Comparison of ENCODE assay signal across 16 cellular contexts in genomic region chr3:98532709-98533571, GRCh38. TPM values are rescaled to one million over a fixed set of nuclear protein-coding genes. Genes with fewer than 3 reads are reported as not detected.
DNase-seq lines count a peak whose midpoint lies in the region; ATAC-seq, FAIRE-seq and TF ChIP-seq lines count a peak whose summit lies in the region.
"Had no signal": no experiment of that assay in that cellular context is flagged by ENCODE, and none has a peak within 500 bp of the region (broad histone marks: within the 10 kb centered on the region; RNA-seq: fewer than 3 reads in every experiment).

No MANE protein-coding gene starts in this region.

- no peaks in the 10 kb centered on the region for H3K4me1 Mint-ChIP-seq in CD4-positive, alpha-beta T cell (ENCODE audit: low read depth)
- peaks cover 2 to 7% of the 10 kb centered on the region in 2 donors for H3K4me1 Mint-ChIP-seq in effector memory CD8-positive, alpha-beta T cell (ENCODE audit: low read depth in 2 of 2)

- peak overlapping the region; percentile 30 for H3K4me3 Mint-ChIP-seq in CD4-positive, alpha-beta T cell
- peak overlapping the region; percentile 14 to 41 for H3K4me3 Mint-ChIP-seq in effector memory CD8-positive, alpha-beta T cell

- H3F3A ChIP-seq in SU-DHL-6 (ENCODE audit: insufficient read depth): peaks cover 47% of the 10 kb centered on the region

- no peak overlapping the region for H3K27ac ChIP-seq in CD4-positive, alpha-beta T cell (ENCODE audit: low read depth, low read length)
- H3K27ac ChIP-seq in SU-DHL-6 (ENCODE audit: low read depth, low read length) (peak overlapping the region; percentile 97), lower lobe of right lung (no peak overlapping the region)
- H3K27ac ChIP-seq: epithelial cell of prostate, pancreas, SJCRH30, testis had no signal

- H3K9ac ChIP-seq in SU-DHL-6 (ENCODE audit: low read length): peak overlapping the region; percentile 61

- H3K9me3 ChIP-seq in CD4-positive, alpha-beta T cell (ENCODE audit: control insufficient read depth, low read length): no peaks in the 10 kb centered on the region
- H3K9me3 ChIP-seq in SU-DHL-6 (ENCODE audit: insufficient read depth, low read length) (no peaks in the 10 kb centered on the region), lower lobe of right lung (no peaks in the 10 kb centered on the region)
- H3K9me3 ChIP-seq: pancreas, SJCRH30, testis had no signal

- no peaks in the 10 kb centered on the region for H3K27me3 ChIP-seq in CD4-positive, alpha-beta T cell (ENCODE audit: control insufficient read depth, insufficient read depth, low read length)
- H3K27me3 ChIP-seq in SU-DHL-6 (ENCODE audit: low read length) (no peaks in the 10 kb centered on the region), lower lobe of right lung (ENCODE audit: low read depth) (no peaks in the 10 kb centered on the region)
- H3K27me3 ChIP-seq: pancreas, SJCRH30, testis had no signal

- FAIRE-seq in urothelium cell line (lab: Jason Lieb, UNC): no peak
- FAIRE-seq: H54, islet of Langerhans, pancreas had no signal

- H2AFZ ChIP-seq in SU-DHL-6 (ENCODE audit: low read depth, low read length, severe bottlenecking): no peak overlapping the region

- TF ChIP-seq CTCF in CD4-positive, alpha-beta T cell (IDR thresholded peaks at IDR 0.05): no peak
- TF ChIP-seq CTCF in GM12875 (IDR thresholded peaks at IDR 0.05; ENCODE audit: borderline replicate concordance, insufficient read depth, low read depth, low read length) (no peak), SU-DHL-6 (IDR thresholded peaks at IDR 0.05; ENCODE audit: insufficient read depth, low read length, poor library complexity, severe bottlenecking) (no peak), lower lobe of right lung (IDR thresholded peaks at IDR 0.05) (no peak)

- H3K4me3 ChIP-seq in GM12875 (ENCODE audit: low read depth, low read length): peak overlapping the region; percentile 82
- H3K4me3 ChIP-seq in SU-DHL-6 (ENCODE audit: insufficient read depth, low read length, poor library complexity, severe bottlenecking): peak overlapping the region; percentile 72
- no peak overlapping the region for H3K4me3 ChIP-seq in lower lobe of right lung
- H3K4me3 ChIP-seq: pancreas, SJCRH30, testis had no signal

- intact Hi-C loops in CD4-positive, alpha-beta T cell (cut with DNase I, micrococcal nuclease): no loop called here
- intact Hi-C loops in lower lobe of right lung (cut with DNase I): no loop called here

- CTCF ChIA-PET in CD4-positive, alpha-beta T cell (lab: Charles Lee): interaction anchor here (1.7 kb wide), 1 partner anchor 9 kb away, joined by 6 read pairs; no protein-coding TSS in a partner anchor

- H3K9me3 Mint-ChIP-seq in CD4-positive, alpha-beta T cell: no peaks in the 10 kb centered on the region
- H3K9me3 Mint-ChIP-seq in effector memory CD8-positive, alpha-beta T cell: no peaks in the 10 kb centered on the region

- H3K4me2 ChIP-seq in SU-DHL-6 (ENCODE audit: low read depth, low read length, poor library complexity, severe bottlenecking): peak overlapping the region; percentile 88

- no peak for DNase-seq in CD4-positive, alpha-beta T cell
- DNase-seq in effector memory CD8-positive, alpha-beta T cell: no peak
- no peak for DNase-seq in stimulated activated CD4-positive, alpha-beta T cell treated with anti-CD3 and anti-CD28 coated beads, Interleukin-4, amount 100 ng/mL, for 4 hours
- DNase-seq in lower lobe of right lung: no peak
- DNase-seq in HCEC 1CT: no peak
- no peak for DNase-seq in urothelium cell line (ENCODE audit: low spot score)
- DNase-seq: DND-41, NCI-H1092, pancreas, SJCRH30, testis had no signal

- no peaks in the 10 kb centered on the region for H3K9me2 ChIP-seq in SU-DHL-6 (replicated peaks; ENCODE audit: insufficient read depth, low read length)

- H3K36me3 ChIP-seq in SU-DHL-6 (ENCODE audit: low read length) (no peaks in the 10 kb centered on the region; the same call in 1 of the 2 replicates), lower lobe of right lung (no peaks in the 10 kb centered on the region)
- H3K36me3 ChIP-seq: pancreas, SJCRH30 had no signal

- no peak for ATAC-seq in CD4-positive, alpha-beta T cell (ENCODE audit: poor library complexity)
- ATAC-seq in effector memory CD8-positive, alpha-beta T cell (replicated peaks): no peak
- no peak for ATAC-seq in lower lobe of right lung
- ATAC-seq: pancreas had no signal

- peaks cover 34% of the 10 kb centered on the region for H3K79me2 ChIP-seq in SU-DHL-6 (ENCODE audit: insufficient read depth, low read length)

- H3K36me3 Mint-ChIP-seq in CD4-positive, alpha-beta T cell (ENCODE audit: low read depth): no peaks in the 10 kb centered on the region
- H3K36me3 Mint-ChIP-seq in effector memory CD8-positive, alpha-beta T cell (ENCODE audit: insufficient read depth): no peaks in the 10 kb centered on the region

- H4K20me1 ChIP-seq in SU-DHL-6 (ENCODE audit: low read depth, low read length): no peaks in the 10 kb centered on the region

- POLR2A ChIA-PET in CD4-positive, alpha-beta T cell (lab: Charles Lee): interaction anchor here (1.0 to 3.0 kb wide), 8 partner anchors 10 to 40 kb away, joined by 3 to 18 read pairs (median 6); partner anchors contain the start of gene CLDND1

- no peak overlapping the region for H3K27ac Mint-ChIP-seq in CD4-positive, alpha-beta T cell
- no peak overlapping the region for H3K27ac Mint-ChIP-seq in effector memory CD8-positive, alpha-beta T cell

- no peaks in the 10 kb centered on the region for H3K4me1 ChIP-seq in lower lobe of right lung
- H3K4me1 ChIP-seq: pancreas, SJCRH30, testis had no signal

- H3K27me3 Mint-ChIP-seq in CD4-positive, alpha-beta T cell: no peaks in the 10 kb centered on the region
- no peaks in the 10 kb centered on the region for H3K27me3 Mint-ChIP-seq in effector memory CD8-positive, alpha-beta T cell

RNA-seq across cellular contexts. Expression of gene GPR15, which starts 1.2 kb away (rescaled TPM):
- 1 to 10 TPM; 8.4 to 9.6 TPM for total RNA-seq in CD4-positive, alpha-beta T cell
- total RNA-seq in lower lobe of right lung: 1.4 TPM
- total RNA-seq: SJCRH30, testis had no signal

RNA-seq across cellular contexts. Expression of gene CLDND1, which starts 10.2 kb away (rescaled TPM):
- 100 to 1,000 TPM; 168 to 185 TPM for total RNA-seq in CD4-positive, alpha-beta T cell
- 91.2 TPM for total RNA-seq in lower lobe of right lung

RNA-seq across cellular contexts. Expression of gene OR5K2, which starts 35.5 kb away (rescaled TPM):
- not detected for total RNA-seq in CD4-positive, alpha-beta T cell
- not detected for total RNA-seq in lower lobe of right lung
- total RNA-seq: pancreas, testis had no signal
